In the genomic region with DNA sequence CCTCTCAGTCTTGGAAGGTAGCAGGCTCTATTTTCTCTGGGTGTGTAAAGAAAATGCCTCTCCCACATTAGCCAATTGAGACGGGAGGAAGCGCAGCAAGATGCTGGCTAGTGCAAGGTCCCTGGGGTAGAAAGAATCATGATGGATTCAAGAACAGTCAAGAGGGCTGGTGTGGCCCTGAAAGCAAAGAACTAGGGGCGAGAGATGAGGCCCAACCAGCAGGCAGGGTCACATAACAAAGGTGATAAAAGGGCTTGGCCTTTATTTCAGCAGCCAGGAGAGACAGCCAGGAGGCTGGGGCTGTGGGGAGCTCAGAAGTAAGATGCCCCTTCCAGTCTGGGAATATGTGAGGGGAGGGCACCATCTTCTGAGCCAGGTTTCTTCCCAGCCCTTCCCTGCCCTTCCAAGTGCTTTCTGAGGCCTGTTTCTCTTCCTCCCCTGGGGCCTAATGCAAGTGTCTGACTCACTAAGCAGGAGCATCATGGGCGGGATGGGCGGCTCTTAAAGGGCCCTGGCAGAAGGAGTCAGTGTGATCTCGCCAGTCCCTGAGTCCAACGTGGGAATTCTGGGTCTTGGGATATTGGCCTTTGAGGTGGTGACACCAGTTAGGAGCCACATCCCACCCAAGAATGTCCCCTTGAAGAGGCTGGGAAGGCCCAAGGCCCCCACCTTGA, we compare ENCODE assay signal across 8 cellular contexts. TPM values are rescaled to one million over a fixed set of nuclear protein-coding genes. Genes with fewer than 3 reads are reported as not detected.
DNase-seq lines count a peak whose midpoint lies in the region; ATAC-seq and TF ChIP-seq lines count a peak whose summit lies in the region.

No MANE protein-coding gene starts in this region.

- no peak overlapping the region for H3K9ac ChIP-seq in PC-3 (ENCODE audit: low read length)

- H3K79me2 ChIP-seq in PC-3 (ENCODE audit: low read length): no peaks in the 10 kb centered on the region

- H3K36me3 ChIP-seq in PC-3 (ENCODE audit: low read depth, low read length): no peaks in the 10 kb centered on the region
- H3K36me3 ChIP-seq in effector memory CD4-positive, alpha-beta T cell (ENCODE audit: control insufficient read depth, insufficient read depth, low read length): peaks cover 23% of the 10 kb centered on the region
- H3K36me3 ChIP-seq in WERI-Rb-1: no peaks in the 10 kb centered on the region

- H3K4me1 ChIP-seq in PC-3 (ENCODE audit: insufficient read depth, low read length): peaks cover 13% of the 10 kb centered on the region
- peaks cover 42% of the 10 kb centered on the region for H3K4me1 ChIP-seq in effector memory CD4-positive, alpha-beta T cell (ENCODE audit: control insufficient read depth, insufficient read depth, low read length, poor library complexity, severe bottlenecking)

- H3K27me3 Mint-ChIP-seq in naive thymus-derived CD8-positive, alpha-beta T cell: no peaks in the 10 kb centered on the region

- H2AFZ ChIP-seq in PC-3 (ENCODE audit: low read length): peak overlapping the region; percentile 66; the same call in 1 of the 2 replicates

- H3K27ac Mint-ChIP-seq in naive thymus-derived CD8-positive, alpha-beta T cell: peak overlapping the region; percentile 96 to 99 (median 97)

- H3F3A ChIP-seq in PC-3 (ENCODE audit: low read length, unreplicated experiment): no peaks in the 10 kb centered on the region

- POLR2A ChIA-PET in PC-3 (lab: Charles Lee; ENCODE audit: unreplicated experiment): no interaction called here
- POLR2A ChIA-PET in naive thymus-derived CD8-positive, alpha-beta T cell (lab: Charles Lee): interaction anchor here (0.9 to 13.7 kb wide), 6 partner anchors 10 to 77 kb away, joined by 3 to 231 read pairs (median 131); no protein-coding TSS in a partner anchor

- H3K4me3 ChIP-seq in PC-3 (ENCODE audit: low read length) (no peak overlapping the region), WERI-Rb-1 (ENCODE audit: low read depth, low read length) (no peak overlapping the region)
- no peak overlapping the region for H3K4me3 ChIP-seq in effector memory CD4-positive, alpha-beta T cell (ENCODE audit: insufficient read depth, low read depth, low read length, poor library complexity, severe bottlenecking)

- ATAC-seq in PC-3 (peak; percentile 71), HG03342 (IDR thresholded peaks at IDR 0.05; ENCODE audit: unreplicated experiment) (no peak)
- no peak for ATAC-seq in naive thymus-derived CD8-positive, alpha-beta T cell

- peaks cover 5 to 28% (median 17%) of the 10 kb centered on the region in 3 donors for H3K36me3 Mint-ChIP-seq in naive thymus-derived CD8-positive, alpha-beta T cell

- intact Hi-C loops in PC-3 (cut with micrococcal nuclease): loop anchor here (5.0 kb wide), 1 partner anchor 38 kb away; no protein-coding TSS in a partner anchor

- no peaks in the 10 kb centered on the region for H3K9me3 Mint-ChIP-seq in naive thymus-derived CD8-positive, alpha-beta T cell

- peak overlapping the region; percentile 37 to 100 (median 76) for H3K4me3 Mint-ChIP-seq in naive thymus-derived CD8-positive, alpha-beta T cell

- H3K27me3 ChIP-seq in PC-3 (ENCODE audit: low read length) (no peaks in the 10 kb centered on the region), WERI-Rb-1 (ENCODE audit: insufficient read depth, low read depth, severe bottlenecking) (no peaks in the 10 kb centered on the region)
- no peaks in the 10 kb centered on the region for H3K27me3 ChIP-seq in effector memory CD4-positive, alpha-beta T cell (replicated peaks; ENCODE audit: control insufficient read depth, insufficient read depth, low read length, poor library complexity, severe bottlenecking)

- H3K27ac ChIP-seq in PC-3 (ENCODE audit: low read length) (no peak overlapping the region), WERI-Rb-1 (no peak overlapping the region)
- peak overlapping the region; percentile 34 for H3K27ac ChIP-seq in effector memory CD4-positive, alpha-beta T cell (ENCODE audit: insufficient read depth, low read length, poor library complexity, severe bottlenecking)

- CTCF ChIA-PET in PC-3 (lab: Charles Lee): no interaction called here

- no peaks in the 10 kb centered on the region for H3K9me2 ChIP-seq in PC-3 (replicated peaks; ENCODE audit: low read length)

- H3K4me1 Mint-ChIP-seq in naive thymus-derived CD8-positive, alpha-beta T cell: peaks cover 59 to 95% (median 83%) of the 10 kb centered on the region in 4 donors

- BruUV-seq in PC-3 (replicated peaks; lab: Mats Ljungman, UMichigan): TSS peak; percentile 35

- H3K9me3 ChIP-seq in PC-3 (ENCODE audit: low read length): no peaks in the 10 kb centered on the region
- no peaks in the 10 kb centered on the region for H3K9me3 ChIP-seq in effector memory CD4-positive, alpha-beta T cell (ENCODE audit: control insufficient read depth, low read length)
- H3K9me3 ChIP-seq in WERI-Rb-1 (ENCODE audit: severe bottlenecking): no peaks in the 10 kb centered on the region

- no peaks in the 10 kb centered on the region for H4K20me1 ChIP-seq in PC-3 (ENCODE audit: low read length)

- DNase-seq in GM04503 (ENCODE audit: low read depth): peak; percentile 59
- DNase-seq in PC-3: peak; percentile 65
- no peak for DNase-seq in effector memory CD4-positive, alpha-beta T cell
- DNase-seq in naive thymus-derived CD8-positive, alpha-beta T cell: no peak
- DNase-seq in putamen (ENCODE audit: low spot score): no peak
- DNase-seq in WERI-Rb-1: no peak
- DNase-seq in DMS79 treated with DMSO at 0.1 percent for 48 hours (lab: John Stamatoyannopoulos, UW): no peak

- H3K4me2 ChIP-seq in PC-3 (ENCODE audit: low read length): no peak overlapping the region; the same call in 1 of the 2 replicates

- TF ChIP-seq CTCF in PC-3 (conservative IDR thresholded peaks at IDR 0.05; ENCODE audit: low read depth, low read length): no peak
- no peak for TF ChIP-seq CTCF in WERI-Rb-1 (IDR thresholded peaks at IDR 0.05; ENCODE audit: low read depth, low read length)

RNA-seq across cellular contexts. Expression of a gene that starts 3.9 kb away (rescaled TPM):
- total RNA-seq in PC-3 (2014; rRNA removed): 0.98 and 4.4 TPM in 2 replicates
- total RNA-seq in naive thymus-derived CD8-positive, alpha-beta T cell: 100 to 1,000 TPM; 474 to 488 TPM
- 100 to 1,000 TPM in 1 of 3 donors, 10 to 100 TPM in 2; 70.4 to 137 (median 80.0) TPM for polyA plus RNA-seq in naive thymus-derived CD8-positive, alpha-beta T cell

RNA-seq across cellular contexts. Expression of a gene that starts 23.7 kb away (rescaled TPM):
- not detected in 2 replicates for total RNA-seq in PC-3 (2014; rRNA removed)
- under 1 TPM in 1 of 2 experiments, not detected in 1; 0.27 TPM for total RNA-seq in naive thymus-derived CD8-positive, alpha-beta T cell
- under 1 TPM in 2 of 3 donors, not detected in 1; 0.20 to 0.21 TPM for polyA plus RNA-seq in naive thymus-derived CD8-positive, alpha-beta T cell

RNA-seq across cellular contexts. Expression of a gene that starts 53.5 kb away (rescaled TPM):
- 50.1 and 54.9 TPM in 2 replicates for total RNA-seq in PC-3 (2014; rRNA removed)
- 100 to 1,000 TPM; 190 to 214 TPM for total RNA-seq in naive thymus-derived CD8-positive, alpha-beta T cell
- polyA plus RNA-seq in naive thymus-derived CD8-positive, alpha-beta T cell: 10 to 100 TPM; 43.8 to 88.6 (median 57.6) TPM

Comparison
In these comparisons a context has a peak if more than half of its experiments do, and no peak if none do; other contexts are left out.
1. DNase-seq: peak in GM04503 (single experiment) and PC-3 (single experiment); none in effector memory CD4-positive, alpha-beta T cell (0 of 3), naive thymus-derived CD8-positive, alpha-beta T cell (0 of 10), putamen (single experiment), WERI-Rb-1 (single experiment) and DMS79 treated with DMSO at 0.1 percent for 48 hours (single experiment).
2. RNA of a gene that starts 3.9 kb away (total RNA-seq): 474 to 488 TPM in naive thymus-derived CD8-positive, alpha-beta T cell; 0.98 to 4.4 TPM in PC-3; every median in the first group is over 10 times any median in the second.